Comparison of ENCODE assay signal across 1 cellular context in the genomic region with DNA sequence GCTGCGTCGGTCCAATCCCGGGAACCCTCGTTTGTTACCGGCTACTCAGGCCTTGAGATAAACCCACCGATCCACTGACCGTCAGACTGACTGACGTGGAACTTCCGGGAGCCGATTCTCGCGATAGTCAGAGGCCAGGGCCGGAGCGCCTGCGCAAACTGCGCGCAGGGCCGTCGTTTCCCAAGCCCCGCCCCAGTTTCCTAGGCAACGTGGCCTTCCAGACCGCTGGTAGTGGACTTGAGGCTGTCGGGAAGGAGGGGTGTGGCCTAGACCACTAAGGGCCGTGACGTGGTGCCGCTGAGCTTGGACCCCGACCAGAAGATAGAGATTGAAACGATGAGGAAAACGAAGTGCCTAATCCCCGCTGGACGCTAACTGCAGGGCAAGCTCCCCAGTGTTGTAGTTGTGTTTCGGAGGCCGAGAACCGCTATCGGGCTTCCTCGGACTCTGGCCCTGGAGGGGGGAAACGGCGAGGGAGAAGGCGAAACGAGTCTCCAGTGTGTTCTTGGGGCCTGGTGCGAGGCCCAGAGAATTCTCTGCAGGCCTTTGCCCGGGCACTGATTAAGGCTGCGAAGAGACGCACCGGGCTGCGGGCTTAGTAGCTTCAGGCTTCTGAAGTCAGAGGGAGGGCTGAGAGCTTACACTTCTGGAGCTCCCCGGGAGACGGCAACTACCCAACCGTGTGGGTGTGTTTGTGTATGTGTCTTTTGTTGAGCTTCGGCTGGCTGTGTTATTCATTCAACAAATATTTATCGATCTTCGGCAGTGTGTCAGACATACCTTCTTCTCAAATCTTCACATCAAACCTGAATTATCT.
A peak's percentile ranks its signal among the peaks of the same experiment; 100 is the strongest.
TF ChIP-seq lines count a peak whose summit lies in the region.

A gene (minus strand): TSS at position 96 of the 817 bp plus-strand sequence. CDS start 97 bp downstream, outside the sequence.

TF ChIP-seq in HepG2, 621 proteins besides CTCF, POLR2A, EP300 and RAD21 (continued from another document and continues in another):
- TF ChIP-seq, protein P1, sequence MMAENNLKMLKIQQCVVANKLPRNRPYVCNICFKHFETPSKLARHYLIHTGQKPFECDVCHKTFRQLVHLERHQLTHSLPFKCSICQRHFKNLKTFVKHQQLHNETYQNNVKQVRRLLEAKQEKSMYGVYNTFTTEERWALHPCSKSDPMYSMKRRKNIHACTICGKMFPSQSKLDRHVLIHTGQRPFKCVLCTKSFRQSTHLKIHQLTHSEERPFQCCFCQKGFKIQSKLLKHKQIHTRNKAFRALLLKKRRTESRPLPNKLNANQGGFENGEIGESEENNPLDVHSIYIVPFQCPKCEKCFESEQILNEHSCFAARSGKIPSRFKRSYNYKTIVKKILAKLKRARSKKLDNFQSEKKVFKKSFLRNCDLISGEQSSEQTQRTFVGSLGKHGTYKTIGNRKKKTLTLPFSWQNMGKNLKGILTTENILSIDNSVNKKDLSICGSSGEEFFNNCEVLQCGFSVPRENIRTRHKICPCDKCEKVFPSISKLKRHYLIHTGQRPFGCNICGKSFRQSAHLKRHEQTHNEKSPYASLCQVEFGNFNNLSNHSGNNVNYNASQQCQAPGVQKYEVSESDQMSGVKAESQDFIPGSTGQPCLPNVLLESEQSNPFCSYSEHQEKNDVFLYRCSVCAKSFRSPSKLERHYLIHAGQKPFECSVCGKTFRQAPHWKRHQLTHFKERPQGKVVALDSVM (CRISPR knock-in tag; IDR thresholded peaks at IDR 0.05), result no peak
- TF ChIP-seq ZNF230 (CRISPR knock-in tag; IDR thresholded peaks at IDR 0.05) (peak; percentile 85; the same call in 1 of the 2 replicates), ZNF737 (CRISPR knock-in tag; IDR thresholded peaks at IDR 0.05; ENCODE audit: borderline replicate concordance) (no peak), RFXAP (CRISPR knock-in tag; IDR thresholded peaks at IDR 0.05; ENCODE audit: borderline replicate concordance) (peak; percentile 72; the same call in 1 of the 2 replicates), ZNF317 (CRISPR knock-in tag; IDR thresholded peaks at IDR 0.05) (peak; percentile 53), TGIF2 (CRISPR knock-in tag; IDR thresholded peaks at IDR 0.05) (no peak), EHMT2 (IDR thresholded peaks at IDR 0.05; ENCODE audit: borderline replicate concordance, low read depth, low read length) (no peak), SMAD9 (CRISPR knock-in tag; IDR thresholded peaks at IDR 0.05) (0 out of 2 replicates have a peak, but pooled peaks have one; percentile 63), ZNF451 (CRISPR knock-in tag; IDR thresholded peaks at IDR 0.05) (no peak), SALL2 (CRISPR knock-in tag; IDR thresholded peaks at IDR 0.05) (0 out of 2 replicates have a peak, but pooled peaks have one; percentile 83), ZMYM4 (CRISPR knock-in tag; IDR thresholded peaks at IDR 0.05) (peak; percentile 88), NONO (IDR thresholded peaks at IDR 0.05) (no peak), NONO (CRISPR knock-in tag; conservative IDR thresholded peaks at IDR 0.05) (peak; percentile 82), ZNF879 (CRISPR knock-in tag; IDR thresholded peaks at IDR 0.05) (peak; percentile 62; the same call in 1 of the 2 replicates), ETV5 (CRISPR knock-in tag; IDR thresholded peaks at IDR 0.05; ENCODE audit: borderline replicate concordance) (peak; percentile 74; the same call in 1 of the 2 replicates), ZNF552 (CRISPR knock-in tag; IDR thresholded peaks at IDR 0.05; ENCODE audit: borderline replicate concordance) (peak; percentile 88), SMARCE1 (IDR thresholded peaks at IDR 0.05; ENCODE audit: borderline replicate concordance) (no peak), ZNF335 (CRISPR knock-in tag; IDR thresholded peaks at IDR 0.05) (peak; percentile 81; the same call in 1 of the 2 replicates), ZNF607 (CRISPR knock-in tag; IDR thresholded peaks at IDR 0.05; ENCODE audit: borderline replicate concordance) (peak; percentile 31; the same call in 1 of the 2 replicates), ARNT2 (CRISPR knock-in tag; IDR thresholded peaks at IDR 0.05; ENCODE audit: low read depth) (peak; percentile 95)
- TF ChIP-seq, protein P2, sequence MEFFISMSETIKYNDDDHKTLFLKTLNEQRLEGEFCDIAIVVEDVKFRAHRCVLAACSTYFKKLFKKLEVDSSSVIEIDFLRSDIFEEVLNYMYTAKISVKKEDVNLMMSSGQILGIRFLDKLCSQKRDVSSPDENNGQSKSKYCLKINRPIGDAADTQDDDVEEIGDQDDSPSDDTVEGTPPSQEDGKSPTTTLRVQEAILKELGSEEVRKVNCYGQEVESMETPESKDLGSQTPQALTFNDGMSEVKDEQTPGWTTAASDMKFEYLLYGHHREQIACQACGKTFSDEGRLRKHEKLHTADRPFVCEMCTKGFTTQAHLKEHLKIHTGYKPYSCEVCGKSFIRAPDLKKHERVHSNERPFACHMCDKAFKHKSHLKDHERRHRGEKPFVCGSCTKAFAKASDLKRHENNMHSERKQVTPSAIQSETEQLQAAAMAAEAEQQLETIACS (CRISPR knock-in tag; IDR thresholded peaks at IDR 0.05), result 0 out of 2 replicates have a peak, but pooled peaks have one; percentile 30
- TF ChIP-seq, protein P3, sequence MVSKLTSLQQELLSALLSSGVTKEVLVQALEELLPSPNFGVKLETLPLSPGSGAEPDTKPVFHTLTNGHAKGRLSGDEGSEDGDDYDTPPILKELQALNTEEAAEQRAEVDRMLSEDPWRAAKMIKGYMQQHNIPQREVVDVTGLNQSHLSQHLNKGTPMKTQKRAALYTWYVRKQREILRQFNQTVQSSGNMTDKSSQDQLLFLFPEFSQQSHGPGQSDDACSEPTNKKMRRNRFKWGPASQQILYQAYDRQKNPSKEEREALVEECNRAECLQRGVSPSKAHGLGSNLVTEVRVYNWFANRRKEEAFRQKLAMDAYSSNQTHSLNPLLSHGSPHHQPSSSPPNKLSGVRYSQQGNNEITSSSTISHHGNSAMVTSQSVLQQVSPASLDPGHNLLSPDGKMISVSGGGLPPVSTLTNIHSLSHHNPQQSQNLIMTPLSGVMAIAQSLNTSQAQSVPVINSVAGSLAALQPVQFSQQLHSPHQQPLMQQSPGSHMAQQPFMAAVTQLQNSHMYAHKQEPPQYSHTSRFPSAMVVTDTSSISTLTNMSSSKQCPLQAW (CRISPR knock-in tag; IDR thresholded peaks at IDR 0.05), result peak; percentile 40; the same call in 1 of the 2 replicates
- TF ChIP-seq, protein P4, sequence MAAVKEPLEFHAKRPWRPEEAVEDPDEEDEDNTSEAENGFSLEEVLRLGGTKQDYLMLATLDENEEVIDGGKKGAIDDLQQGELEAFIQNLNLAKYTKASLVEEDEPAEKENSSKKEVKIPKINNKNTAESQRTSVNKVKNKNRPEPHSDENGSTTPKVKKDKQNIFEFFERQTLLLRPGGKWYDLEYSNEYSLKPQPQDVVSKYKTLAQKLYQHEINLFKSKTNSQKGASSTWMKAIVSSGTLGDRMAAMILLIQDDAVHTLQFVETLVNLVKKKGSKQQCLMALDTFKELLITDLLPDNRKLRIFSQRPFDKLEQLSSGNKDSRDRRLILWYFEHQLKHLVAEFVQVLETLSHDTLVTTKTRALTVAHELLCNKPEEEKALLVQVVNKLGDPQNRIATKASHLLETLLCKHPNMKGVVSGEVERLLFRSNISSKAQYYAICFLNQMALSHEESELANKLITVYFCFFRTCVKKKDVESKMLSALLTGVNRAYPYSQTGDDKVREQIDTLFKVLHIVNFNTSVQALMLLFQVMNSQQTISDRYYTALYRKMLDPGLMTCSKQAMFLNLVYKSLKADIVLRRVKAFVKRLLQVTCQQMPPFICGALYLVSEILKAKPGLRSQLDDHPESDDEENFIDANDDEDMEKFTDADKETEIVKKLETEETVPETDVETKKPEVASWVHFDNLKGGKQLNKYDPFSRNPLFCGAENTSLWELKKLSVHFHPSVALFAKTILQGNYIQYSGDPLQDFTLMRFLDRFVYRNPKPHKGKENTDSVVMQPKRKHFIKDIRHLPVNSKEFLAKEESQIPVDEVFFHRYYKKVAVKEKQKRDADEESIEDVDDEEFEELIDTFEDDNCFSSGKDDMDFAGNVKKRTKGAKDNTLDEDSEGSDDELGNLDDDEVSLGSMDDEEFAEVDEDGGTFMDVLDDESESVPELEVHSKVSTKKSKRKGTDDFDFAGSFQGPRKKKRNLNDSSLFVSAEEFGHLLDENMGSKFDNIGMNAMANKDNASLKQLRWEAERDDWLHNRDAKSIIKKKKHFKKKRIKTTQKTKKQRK (IDR thresholded peaks at IDR 0.05; ENCODE audit: low read length), result no peak
- TF ChIP-seq, protein P5, sequence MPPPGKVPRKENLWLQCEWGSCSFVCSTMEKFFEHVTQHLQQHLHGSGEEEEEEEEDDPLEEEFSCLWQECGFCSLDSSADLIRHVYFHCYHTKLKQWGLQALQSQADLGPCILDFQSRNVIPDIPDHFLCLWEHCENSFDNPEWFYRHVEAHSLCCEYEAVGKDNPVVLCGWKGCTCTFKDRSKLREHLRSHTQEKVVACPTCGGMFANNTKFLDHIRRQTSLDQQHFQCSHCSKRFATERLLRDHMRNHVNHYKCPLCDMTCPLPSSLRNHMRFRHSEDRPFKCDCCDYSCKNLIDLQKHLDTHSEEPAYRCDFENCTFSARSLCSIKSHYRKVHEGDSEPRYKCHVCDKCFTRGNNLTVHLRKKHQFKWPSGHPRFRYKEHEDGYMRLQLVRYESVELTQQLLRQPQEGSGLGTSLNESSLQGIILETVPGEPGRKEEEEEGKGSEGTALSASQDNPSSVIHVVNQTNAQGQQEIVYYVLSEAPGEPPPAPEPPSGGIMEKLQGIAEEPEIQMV (CRISPR knock-in tag; IDR thresholded peaks at IDR 0.05; ENCODE audit: low read depth), result peak; percentile 18; the same call in 1 of the 2 replicates
- TF ChIP-seq, protein P6, sequence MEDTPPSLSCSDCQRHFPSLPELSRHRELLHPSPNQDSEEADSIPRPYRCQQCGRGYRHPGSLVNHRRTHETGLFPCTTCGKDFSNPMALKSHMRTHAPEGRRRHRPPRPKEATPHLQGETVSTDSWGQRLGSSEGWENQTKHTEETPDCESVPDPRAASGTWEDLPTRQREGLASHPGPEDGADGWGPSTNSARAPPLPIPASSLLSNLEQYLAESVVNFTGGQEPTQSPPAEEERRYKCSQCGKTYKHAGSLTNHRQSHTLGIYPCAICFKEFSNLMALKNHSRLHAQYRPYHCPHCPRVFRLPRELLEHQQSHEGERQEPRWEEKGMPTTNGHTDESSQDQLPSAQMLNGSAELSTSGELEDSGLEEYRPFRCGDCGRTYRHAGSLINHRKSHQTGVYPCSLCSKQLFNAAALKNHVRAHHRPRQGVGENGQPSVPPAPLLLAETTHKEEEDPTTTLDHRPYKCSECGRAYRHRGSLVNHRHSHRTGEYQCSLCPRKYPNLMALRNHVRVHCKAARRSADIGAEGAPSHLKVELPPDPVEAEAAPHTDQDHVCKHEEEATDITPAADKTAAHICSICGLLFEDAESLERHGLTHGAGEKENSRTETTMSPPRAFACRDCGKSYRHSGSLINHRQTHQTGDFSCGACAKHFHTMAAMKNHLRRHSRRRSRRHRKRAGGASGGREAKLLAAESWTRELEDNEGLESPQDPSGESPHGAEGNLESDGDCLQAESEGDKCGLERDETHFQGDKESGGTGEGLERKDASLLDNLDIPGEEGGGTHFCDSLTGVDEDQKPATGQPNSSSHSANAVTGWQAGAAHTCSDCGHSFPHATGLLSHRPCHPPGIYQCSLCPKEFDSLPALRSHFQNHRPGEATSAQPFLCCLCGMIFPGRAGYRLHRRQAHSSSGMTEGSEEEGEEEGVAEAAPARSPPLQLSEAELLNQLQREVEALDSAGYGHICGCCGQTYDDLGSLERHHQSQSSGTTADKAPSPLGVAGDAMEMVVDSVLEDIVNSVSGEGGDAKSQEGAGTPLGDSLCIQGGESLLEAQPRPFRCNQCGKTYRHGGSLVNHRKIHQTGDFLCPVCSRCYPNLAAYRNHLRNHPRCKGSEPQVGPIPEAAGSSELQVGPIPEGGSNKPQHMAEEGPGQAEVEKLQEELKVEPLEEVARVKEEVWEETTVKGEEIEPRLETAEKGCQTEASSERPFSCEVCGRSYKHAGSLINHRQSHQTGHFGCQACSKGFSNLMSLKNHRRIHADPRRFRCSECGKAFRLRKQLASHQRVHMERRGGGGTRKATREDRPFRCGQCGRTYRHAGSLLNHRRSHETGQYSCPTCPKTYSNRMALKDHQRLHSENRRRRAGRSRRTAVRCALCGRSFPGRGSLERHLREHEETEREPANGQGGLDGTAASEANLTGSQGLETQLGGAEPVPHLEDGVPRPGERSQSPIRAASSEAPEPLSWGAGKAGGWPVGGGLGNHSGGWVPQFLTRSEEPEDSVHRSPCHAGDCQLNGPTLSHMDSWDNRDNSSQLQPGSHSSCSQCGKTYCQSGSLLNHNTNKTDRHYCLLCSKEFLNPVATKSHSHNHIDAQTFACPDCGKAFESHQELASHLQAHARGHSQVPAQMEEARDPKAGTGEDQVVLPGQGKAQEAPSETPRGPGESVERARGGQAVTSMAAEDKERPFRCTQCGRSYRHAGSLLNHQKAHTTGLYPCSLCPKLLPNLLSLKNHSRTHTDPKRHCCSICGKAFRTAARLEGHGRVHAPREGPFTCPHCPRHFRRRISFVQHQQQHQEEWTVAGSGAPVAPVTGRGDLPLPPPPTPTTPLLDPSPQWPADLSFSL (CRISPR knock-in tag; IDR thresholded peaks at IDR 0.05), result peak; percentile 83
- TF ChIP-seq, protein P7, sequence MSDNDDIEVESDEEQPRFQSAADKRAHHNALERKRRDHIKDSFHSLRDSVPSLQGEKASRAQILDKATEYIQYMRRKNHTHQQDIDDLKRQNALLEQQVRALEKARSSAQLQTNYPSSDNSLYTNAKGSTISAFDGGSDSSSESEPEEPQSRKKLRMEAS (IDR thresholded peaks at IDR 0.05), result peak; percentile 53; the same call in 1 of the 2 replicates
- TF ChIP-seq, protein P8, sequence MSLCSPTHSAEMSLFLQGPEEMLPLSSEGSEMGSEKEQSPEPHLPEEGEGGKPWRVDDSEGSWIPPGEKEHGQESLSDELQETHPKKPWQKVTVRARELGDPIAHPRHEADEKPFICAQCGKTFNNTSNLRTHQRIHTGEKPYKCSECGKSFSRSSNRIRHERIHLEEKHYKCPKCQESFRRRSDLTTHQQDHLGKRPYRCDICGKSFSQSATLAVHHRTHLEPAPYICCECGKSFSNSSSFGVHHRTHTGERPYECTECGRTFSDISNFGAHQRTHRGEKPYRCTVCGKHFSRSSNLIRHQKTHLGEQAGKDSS (CRISPR knock-in tag; IDR thresholded peaks at IDR 0.05; ENCODE audit: borderline replicate concordance, low read depth), result peak; percentile 49; the same call in 1 of the 2 replicates
- TF ChIP-seq, protein P9, sequence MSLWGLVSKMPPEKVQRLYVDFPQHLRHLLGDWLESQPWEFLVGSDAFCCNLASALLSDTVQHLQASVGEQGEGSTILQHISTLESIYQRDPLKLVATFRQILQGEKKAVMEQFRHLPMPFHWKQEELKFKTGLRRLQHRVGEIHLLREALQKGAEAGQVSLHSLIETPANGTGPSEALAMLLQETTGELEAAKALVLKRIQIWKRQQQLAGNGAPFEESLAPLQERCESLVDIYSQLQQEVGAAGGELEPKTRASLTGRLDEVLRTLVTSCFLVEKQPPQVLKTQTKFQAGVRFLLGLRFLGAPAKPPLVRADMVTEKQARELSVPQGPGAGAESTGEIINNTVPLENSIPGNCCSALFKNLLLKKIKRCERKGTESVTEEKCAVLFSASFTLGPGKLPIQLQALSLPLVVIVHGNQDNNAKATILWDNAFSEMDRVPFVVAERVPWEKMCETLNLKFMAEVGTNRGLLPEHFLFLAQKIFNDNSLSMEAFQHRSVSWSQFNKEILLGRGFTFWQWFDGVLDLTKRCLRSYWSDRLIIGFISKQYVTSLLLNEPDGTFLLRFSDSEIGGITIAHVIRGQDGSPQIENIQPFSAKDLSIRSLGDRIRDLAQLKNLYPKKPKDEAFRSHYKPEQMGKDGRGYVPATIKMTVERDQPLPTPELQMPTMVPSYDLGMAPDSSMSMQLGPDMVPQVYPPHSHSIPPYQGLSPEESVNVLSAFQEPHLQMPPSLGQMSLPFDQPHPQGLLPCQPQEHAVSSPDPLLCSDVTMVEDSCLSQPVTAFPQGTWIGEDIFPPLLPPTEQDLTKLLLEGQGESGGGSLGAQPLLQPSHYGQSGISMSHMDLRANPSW (CRISPR knock-in tag; IDR thresholded peaks at IDR 0.05; ENCODE audit: borderline replicate concordance), result no peak
